ENCODE assay signal across 19 cellular contexts in the genomic region with DNA sequence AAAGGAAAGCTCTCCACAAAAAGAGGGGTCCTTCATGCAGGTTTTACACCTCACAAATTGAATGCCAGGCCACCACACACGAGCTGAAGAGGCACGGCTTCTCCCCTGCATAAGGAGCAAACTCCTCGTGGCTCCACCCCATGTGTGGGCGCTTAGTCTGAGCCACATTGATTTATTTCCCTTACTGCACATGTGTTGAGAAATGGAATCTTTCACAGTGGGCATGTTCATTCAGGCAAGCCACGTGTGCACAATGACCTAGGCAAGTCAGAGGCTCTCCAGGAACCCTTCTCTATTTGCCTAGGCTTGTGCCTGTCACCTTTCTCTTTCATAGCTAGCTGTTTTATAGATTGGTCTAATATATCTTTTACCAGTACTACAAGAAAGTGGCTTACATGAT.
DNase-seq lines count a peak whose midpoint lies in the region; ATAC-seq and TF ChIP-seq lines count a peak whose summit lies in the region.
"Had no signal": no experiment of that assay in that cellular context is flagged by ENCODE, and none has a peak within 500 bp of the region (broad histone marks: within the 10 kb centered on the region; RNA-seq: fewer than 3 reads in every experiment).

No MANE protein-coding gene starts in this region.

- no peaks in the 10 kb centered on the region for H3K9me3 ChIP-seq in right cardiac atrium (ENCODE audit: control insufficient read depth, low read length)

- no peaks in the 10 kb centered on the region for H3K4me1 ChIP-seq in right cardiac atrium (ENCODE audit: control insufficient read depth, insufficient read depth, low read length)

- ATAC-seq in left colon: peak; percentile 30
- ATAC-seq in right cardiac atrium: no peak
- ATAC-seq in GM19324 (IDR thresholded peaks at IDR 0.05; ENCODE audit: low FRiP score, unreplicated experiment): no peak

- no peak for TF ChIP-seq CTCF in RWPE1 (conservative IDR thresholded peaks at IDR 0.05; ENCODE audit: low read depth)
- no peak for TF ChIP-seq CTCF in GM10266 (IDR thresholded peaks at IDR 0.05; ENCODE audit: control insufficient read depth, insufficient read depth, low read depth, missing control alignments)

- peak; percentile 10 for DNase-seq in AG20443 (ENCODE audit: low spot score)
- DNase-seq in RWPE1 (ENCODE audit: low spot score): peak; percentile 28
- DNase-seq in epithelial cell of prostate (ENCODE audit: low read depth, low spot score): peak; percentile 62
- no peak for DNase-seq in left colon
- no peak for DNase-seq in right cardiac atrium
- no peak for DNase-seq in GM10266 (ENCODE audit: extremely low spot score)
- DNase-seq in GM19240 (ENCODE audit: insufficient read length, low spot score): no peak
- DNase-seq: CD4-positive, CD25-positive, alpha-beta regulatory T cell; EL; GF-D8; H9; MV-4-11; NCI-H1105 treated with DMSO at 0.1 percent for 48 hours; NCI-H2081; NCI-H2171 treated with DMSO at 0.1 percent for 48 hours; NCI-H524 treated with DMSO at 0.1 percent for 48 hours; OCI-M1; SHP77 had no signal

- CTCF ChIA-PET in RWPE1 (lab: Yijun Ruan, JAX): no interaction called here

- H3K27ac ChIP-seq in RWPE1 (no peak overlapping the region), epithelial cell of prostate (peak overlapping the region; percentile 24), right cardiac atrium (ENCODE audit: low read length) (no peak overlapping the region)

- H3K4me3 ChIP-seq in right cardiac atrium (ENCODE audit: low read length): no peak overlapping the region

- no peaks in the 10 kb centered on the region for H3K27me3 ChIP-seq in right cardiac atrium (ENCODE audit: control insufficient read depth, insufficient read depth)

- POLR2A ChIA-PET in RWPE1 (lab: Yijun Ruan, JAX; ENCODE audit: low non-redundant PET): no interaction called here

- WGBS in right cardiac atrium: 88% methylated on average over 5 of the region's 5 CpGs

- intact Hi-C loops in left colon (cut with DNase I, micrococcal nuclease) (no loop called here), right cardiac atrium (cut with DNase I) (no loop called here)

Comparison
In these comparisons a context has a peak if more than half of its experiments do, and no peak if none do; other contexts are left out.
1. DNase-seq: peak in AG20443 (single experiment), RWPE1 (single experiment) and epithelial cell of prostate (single experiment); none in left colon (0 of 2), right cardiac atrium (0 of 3), GM10266 (single experiment) and GM19240 (single experiment).